1 cellular context compared by ENCODE assay signal in the genomic region with DNA sequence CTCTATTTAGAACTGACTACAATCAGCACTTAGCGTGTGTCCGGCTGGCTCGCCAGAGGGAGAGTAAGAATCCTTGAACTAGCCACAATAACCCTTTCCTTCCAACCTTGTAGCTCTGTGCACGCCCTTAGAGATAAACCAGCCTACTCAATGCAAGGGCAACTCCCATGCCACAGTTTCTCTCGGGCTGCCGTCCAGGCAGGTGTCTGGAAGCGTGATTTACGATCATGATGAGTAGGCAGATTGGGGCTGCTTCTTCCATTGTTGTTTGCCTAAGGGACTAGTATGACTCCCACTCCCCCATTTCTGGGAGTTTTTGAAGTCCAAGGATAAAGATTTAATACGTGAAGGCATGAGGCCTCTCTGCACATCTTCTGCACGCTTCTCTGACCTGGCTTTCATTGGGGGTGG.
TF ChIP-seq lines count a peak whose summit lies in the region.

No MANE protein-coding gene starts in this region.

TF ChIP-seq in A549, 52 proteins besides CTCF, POLR2A, EP300 and RAD21:
- TF ChIP-seq REST (IDR thresholded peaks at IDR 0.05) (no peak), PBX3 (IDR thresholded peaks at IDR 0.05) (peak; percentile 82), JUNB (IDR thresholded peaks at IDR 0.05) (peak; percentile 41; the same call in 1 of the 2 replicates), HOXA7 (CRISPR knock-in tag; IDR thresholded peaks at IDR 0.05) (no peak), NFE2L2 (conservative IDR thresholded peaks at IDR 0.05; ENCODE audit: low read length) (peak; percentile 68; the same call in 1 of the 2 replicates), EHMT2 (IDR thresholded peaks at IDR 0.05; ENCODE audit: low read depth) (no peak), FOSL2 (IDR thresholded peaks at IDR 0.05) (no peak), FOSL2 (CRISPR knock-in tag; IDR thresholded peaks at IDR 0.05) (peak; percentile 37; the same call in 1 of the 2 replicates), KDM1A (IDR thresholded peaks at IDR 0.05; ENCODE audit: low read depth) (no peak), BHLHE40 (IDR thresholded peaks at IDR 0.05; ENCODE audit: low read depth, low read length) (no peak), HDAC2 (IDR thresholded peaks at IDR 0.05) (no peak), KDM5A (IDR thresholded peaks at IDR 0.05) (no peak), GATA3 (IDR thresholded peaks at IDR 0.05; ENCODE audit: borderline replicate concordance) (peak; percentile 86), JUN (IDR thresholded peaks at IDR 0.05) (0 out of 5 replicates have a peak, but pooled peaks of 1 of the 2 experiments have one; percentile 44), MAFK (IDR thresholded peaks at IDR 0.05; ENCODE audit: partially characterized antibody) (peak; percentile 94), HMGXB4 (CRISPR knock-in tag; IDR thresholded peaks at IDR 0.05; ENCODE audit: borderline replicate concordance) (no peak), HOXB5 (CRISPR knock-in tag; IDR thresholded peaks at IDR 0.05) (no peak; the same call in 1 of the 2 replicates), PHF8 (IDR thresholded peaks at IDR 0.05; ENCODE audit: borderline replicate concordance, low read depth) (no peak), POLR2AphosphoS2 (conservative IDR thresholded peaks at IDR 0.05; ENCODE audit: low read length) (no peak), CEBPB (IDR thresholded peaks at IDR 0.05) (no peak), NR3C1 (IDR thresholded peaks at IDR 0.05) (no peak)
- TF ChIP-seq, protein P1, sequence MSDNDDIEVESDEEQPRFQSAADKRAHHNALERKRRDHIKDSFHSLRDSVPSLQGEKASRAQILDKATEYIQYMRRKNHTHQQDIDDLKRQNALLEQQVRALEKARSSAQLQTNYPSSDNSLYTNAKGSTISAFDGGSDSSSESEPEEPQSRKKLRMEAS (IDR thresholded peaks at IDR 0.05), result peak; percentile 68
- TF ChIP-seq, protein P2, sequence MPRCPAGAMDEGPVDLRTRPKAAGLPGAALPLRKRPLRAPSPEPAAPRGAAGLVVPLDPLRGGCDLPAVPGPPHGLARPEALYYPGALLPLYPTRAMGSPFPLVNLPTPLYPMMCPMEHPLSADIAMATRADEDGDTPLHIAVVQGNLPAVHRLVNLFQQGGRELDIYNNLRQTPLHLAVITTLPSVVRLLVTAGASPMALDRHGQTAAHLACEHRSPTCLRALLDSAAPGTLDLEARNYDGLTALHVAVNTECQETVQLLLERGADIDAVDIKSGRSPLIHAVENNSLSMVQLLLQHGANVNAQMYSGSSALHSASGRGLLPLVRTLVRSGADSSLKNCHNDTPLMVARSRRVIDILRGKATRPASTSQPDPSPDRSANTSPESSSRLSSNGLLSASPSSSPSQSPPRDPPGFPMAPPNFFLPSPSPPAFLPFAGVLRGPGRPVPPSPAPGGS (IDR thresholded peaks at IDR 0.05), result no peak
- TF ChIP-seq, protein P3, sequence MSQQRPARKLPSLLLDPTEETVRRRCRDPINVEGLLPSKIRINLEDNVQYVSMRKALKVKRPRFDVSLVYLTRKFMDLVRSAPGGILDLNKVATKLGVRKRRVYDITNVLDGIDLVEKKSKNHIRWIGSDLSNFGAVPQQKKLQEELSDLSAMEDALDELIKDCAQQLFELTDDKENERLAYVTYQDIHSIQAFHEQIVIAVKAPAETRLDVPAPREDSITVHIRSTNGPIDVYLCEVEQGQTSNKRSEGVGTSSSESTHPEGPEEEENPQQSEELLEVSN (IDR thresholded peaks at IDR 0.05; ENCODE audit: borderline replicate concordance, low read depth), result no peak
